In genomic region chr1:43991476-43992231, GRCh38 we compare ENCODE assay signal across 7 cellular contexts. TPM values are rescaled to one million over a fixed set of nuclear protein-coding genes. Genes with fewer than 3 reads are reported as not detected.
DNase-seq lines count a peak whose midpoint lies in the region; ATAC-seq, FAIRE-seq and TF ChIP-seq lines count a peak whose summit lies in the region.

Gene CCDC24, plus strand, starts transcription at chr1:43991599. Its CDS starts 280 bp downstream, at chr1:43991879.

- ATAC-seq in HG02884 (IDR thresholded peaks at IDR 0.05; ENCODE audit: unreplicated experiment): peak; percentile 70

- no peak for FAIRE-seq in bronchial epithelial cell (lab: Jason Lieb, UNC)

- in situ Hi-C loops in GM13977 (cut with MboI; ENCODE audit: low pct_unique_long_range_greater_than_20kb, low sequenced_read_pairs, unreplicated experiment): no loop called here

- H3K4me3 ChIP-seq in WERI-Rb-1 (ENCODE audit: low read depth, low read length) (peak within 1 kb of the TSS; percentile 69), bronchial epithelial cell (ENCODE audit: low read depth, low read length) (peak within 1 kb of the TSS; percentile 62)

- H3K9me3 ChIP-seq in WERI-Rb-1 (ENCODE audit: severe bottlenecking): no peaks in the 10 kb centered on the region

- TF ChIP-seq CTCF in GM13977 (IDR thresholded peaks at IDR 0.05; ENCODE audit: extremely low read depth, insufficient read depth, missing control alignments) (no peak), WERI-Rb-1 (IDR thresholded peaks at IDR 0.05; ENCODE audit: low read depth, low read length) (0 out of 2 replicates have a peak, but pooled peaks have one; percentile 4), bronchial epithelial cell (IDR thresholded peaks at IDR 0.05; ENCODE audit: insufficient read depth, low read length, severe bottlenecking) (no peak)

- peak within 1 kb of the TSS; percentile 60 for H3K27ac ChIP-seq in WERI-Rb-1

- peak; percentile 93 for DNase-seq in GM13977 (ENCODE audit: low spot score)
- peak; percentile 58 for DNase-seq in NCI-H2107 (lab: John Stamatoyannopoulos, UW)
- DNase-seq in WERI-Rb-1: peak; percentile 84
- DNase-seq in bronchial epithelial cell (ENCODE audit: low read depth): peak; percentile 64
- peak; percentile 67 for DNase-seq in iris pigment epithelial cell (ENCODE audit: low read depth)
- DNase-seq in stimulated activated CD4-positive, alpha-beta T cell treated with anti-CD3 and anti-CD28 coated beads, Interleukin-12 subunit alpha, Interleukin-12 subunit beta, amount 100 ng/mL, for 24 hours (ENCODE audit: low read depth in 2 of 2): peak; percentile 61 to 77

- H3K36me3 ChIP-seq in WERI-Rb-1: peaks cover 9% of the 10 kb centered on the region; the same call in 1 of the 2 replicates
- H3K36me3 ChIP-seq in bronchial epithelial cell (ENCODE audit: control insufficient read depth, insufficient read depth, low read length): no peaks in the 10 kb centered on the region

- H3K27me3 ChIP-seq in WERI-Rb-1 (ENCODE audit: insufficient read depth, low read depth, severe bottlenecking): no peaks in the 10 kb centered on the region
- H3K27me3 ChIP-seq in bronchial epithelial cell (ENCODE audit: control insufficient read depth, insufficient read depth, low read length): no peaks in the 10 kb centered on the region

RNA-seq across cellular contexts. Expression of gene CCDC24, which starts in this region (rescaled TPM):
- total RNA-seq in bronchial epithelial cell: 2.6 and 3.7 TPM in 2 replicates

Comparison
In these comparisons a context has a peak if more than half of its experiments do, and no peak if none do; other contexts are left out.
1. Peak in every context shown above with its lines: DNase-seq, ATAC-seq, H3K4me3 ChIP-seq and H3K27ac ChIP-seq.